28 cellular contexts compared by ENCODE assay signal in the genomic region with DNA sequence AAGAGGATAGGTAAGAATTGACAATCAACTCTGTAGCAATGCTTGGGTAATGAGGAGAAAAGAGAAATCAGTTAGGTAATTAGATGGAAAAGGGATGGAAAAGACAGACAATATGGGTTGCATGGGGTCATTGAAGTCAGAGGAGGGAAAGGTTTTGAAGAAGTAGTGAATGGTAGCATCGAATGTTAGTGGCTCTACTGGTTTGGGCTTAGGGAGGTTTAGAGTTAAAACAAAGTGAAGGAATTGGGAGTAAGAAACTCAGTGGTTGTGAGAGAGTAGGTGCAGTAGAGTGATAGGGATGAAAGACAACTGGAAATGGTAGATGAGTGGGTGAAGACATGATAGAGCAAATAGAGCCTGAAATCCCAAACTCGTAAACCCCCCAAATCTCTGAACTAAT.
"Had no signal": no experiment of that assay in that cellular context is flagged by ENCODE, and none has a peak within 500 bp of the region (broad histone marks: within the 10 kb centered on the region; RNA-seq: fewer than 3 reads in every experiment).

No MANE protein-coding gene starts in this region.

- ATAC-seq: effector memory CD8-positive, alpha-beta T cell; esophagus mucosa; foreskin keratinocyte; gastrocnemius medialis; gastroesophageal sphincter; heart left ventricle; heart right ventricle had no signal

- FAIRE-seq: colon, endometrium, endothelial cell of umbilical vein, frontal cortex had no signal

- H3K27ac ChIP-seq: colonic mucosa, coronary artery, dorsolateral prefrontal cortex, epithelial cell of prostate, esophagus muscularis mucosa, esophagus squamous epithelium, foreskin keratinocyte, gastrocnemius medialis, gastroesophageal sphincter, heart left ventricle, heart right ventricle had no signal

- H3K9me3 ChIP-seq: colonic mucosa, esophagus squamous epithelium, gastrocnemius medialis, gastroesophageal sphincter, heart left ventricle had no signal

- DNase-seq: colonic mucosa; cortex of kidney; dermis blood vessel endothelial cell; dorsolateral prefrontal cortex; effector CD4-positive, alpha-beta T cell; effector CD8-positive, alpha-beta T cell; effector memory CD4-positive, alpha-beta T cell; effector memory CD8-positive, alpha-beta T cell; endodermal cell; erythroblast; esophagus squamous epithelium; foreskin fibroblast; foreskin keratinocyte; foreskin melanocyte; gastrocnemius medialis; glutamatergic neuron; head of caudate nucleus; heart left ventricle; heart right ventricle had no signal

- H3K36me3 ChIP-seq: colonic mucosa, esophagus muscularis mucosa, esophagus squamous epithelium, gastrocnemius medialis, gastroesophageal sphincter, heart left ventricle, heart right ventricle had no signal

- H3K4me1 ChIP-seq: colonic mucosa, esophagus muscularis mucosa, esophagus squamous epithelium, foreskin keratinocyte, gastrocnemius medialis, gastroesophageal sphincter, heart left ventricle, heart right ventricle had no signal

- H3K4me3 ChIP-seq: colonic mucosa, coronary artery, dorsolateral prefrontal cortex, esophagus muscularis mucosa, esophagus squamous epithelium, gastrocnemius medialis, gastroesophageal sphincter, heart left ventricle, heart right ventricle had no signal

- H3K27me3 ChIP-seq: colonic mucosa, foreskin keratinocyte, gastrocnemius medialis, gastroesophageal sphincter had no signal
